In the genomic region with DNA sequence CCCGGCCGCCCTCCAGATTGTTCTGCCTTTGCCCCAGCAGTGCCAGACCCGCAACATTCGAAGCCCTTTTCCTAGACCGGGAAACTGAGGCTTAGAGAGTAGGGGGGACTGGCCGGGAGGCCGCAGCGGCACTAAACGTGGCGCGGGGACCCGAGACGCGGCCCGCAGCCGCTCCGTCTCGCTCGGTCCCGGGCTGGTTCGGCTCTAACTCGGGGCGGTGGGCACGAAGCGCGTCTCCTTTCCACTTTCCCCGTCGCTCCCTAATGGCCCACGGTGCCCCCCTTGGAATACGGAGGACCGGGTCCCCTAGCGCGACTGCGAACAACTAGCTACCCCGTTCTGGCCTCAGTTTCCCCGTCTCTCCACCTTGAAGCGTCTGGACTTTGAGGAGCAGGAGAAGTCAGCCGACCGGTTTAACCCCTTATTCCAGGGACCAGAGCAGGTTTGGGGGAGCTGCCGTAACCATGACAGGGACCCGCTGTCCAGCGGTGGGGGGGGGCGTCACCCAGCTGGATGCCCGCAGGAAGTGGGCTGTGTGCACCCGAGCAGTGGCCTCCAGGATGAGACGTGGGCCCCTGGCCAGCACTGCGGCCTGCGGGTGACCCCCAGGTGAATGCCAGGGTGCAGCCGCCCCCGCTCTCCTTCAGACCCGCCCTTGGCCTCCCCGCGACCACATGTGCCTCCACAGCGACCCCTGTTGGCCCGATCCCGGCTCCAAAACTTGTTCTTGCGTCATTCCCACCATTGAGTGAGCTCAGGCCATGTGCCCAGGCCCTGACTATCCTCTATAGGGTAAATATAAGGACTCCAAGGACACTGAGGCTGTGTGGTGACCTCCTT, we compare ENCODE assay signal across 1 cellular context.
A peak's percentile ranks its signal among the peaks of the same experiment; 100 is the strongest.
TF ChIP-seq lines count a peak whose summit lies in the region.

No MANE protein-coding gene starts in this region.

TF ChIP-seq in HepG2, 621 proteins besides CTCF, POLR2A, EP300 and RAD21 (continued from another document and continues in another):
- TF ChIP-seq ZNF407 (CRISPR knock-in tag; IDR thresholded peaks at IDR 0.05; ENCODE audit: not compliant biosample characterization) (peak; percentile 42), BORCS8-MEF2B (CRISPR knock-in tag; IDR thresholded peaks at IDR 0.05) (peak; percentile 71), TEAD3 (CRISPR knock-in tag; optimal IDR thresholded peaks at IDR 0.05; ENCODE audit: borderline replicate concordance) (peak; percentile 83), ZNF160 (CRISPR knock-in tag; IDR thresholded peaks at IDR 0.05) (peak; percentile 60; the same call in 1 of the 2 replicates), ZNF224 (CRISPR knock-in tag; IDR thresholded peaks at IDR 0.05) (peak; percentile 72; the same call in 1 of the 2 replicates), NONO (IDR thresholded peaks at IDR 0.05) (no peak), NONO (CRISPR knock-in tag; conservative IDR thresholded peaks at IDR 0.05) (peak; percentile 90), DBP (CRISPR knock-in tag; IDR thresholded peaks at IDR 0.05; ENCODE audit: not compliant biosample characterization) (no peak), MED8 (CRISPR knock-in tag; IDR thresholded peaks at IDR 0.05; ENCODE audit: insufficient replicate concordance) (peak; percentile 83), ETV5 (CRISPR knock-in tag; IDR thresholded peaks at IDR 0.05; ENCODE audit: borderline replicate concordance) (peak; percentile 76), ZNF891 (CRISPR knock-in tag; IDR thresholded peaks at IDR 0.05) (peak; percentile 53; the same call in 1 of the 2 replicates), ZNF576 (CRISPR knock-in tag; IDR thresholded peaks at IDR 0.05) (0 out of 2 replicates have a peak, but pooled peaks have one; percentile 49), ZNF333 (CRISPR knock-in tag; IDR thresholded peaks at IDR 0.05; ENCODE audit: borderline replicate concordance) (0 out of 2 replicates have a peak, but pooled peaks have one; percentile 93), GFI1 (CRISPR knock-in tag; IDR thresholded peaks at IDR 0.05; ENCODE audit: borderline replicate concordance) (no peak; the same call in 1 of the 2 replicates), ZNF740 (CRISPR knock-in tag; IDR thresholded peaks at IDR 0.05) (peak; percentile 89), FOSL1 (CRISPR knock-in tag; IDR thresholded peaks at IDR 0.05; ENCODE audit: borderline replicate concordance) (no peak), EEA1 (CRISPR knock-in tag; IDR thresholded peaks at IDR 0.05; ENCODE audit: borderline replicate concordance) (no peak), RFXAP (CRISPR knock-in tag; IDR thresholded peaks at IDR 0.05; ENCODE audit: borderline replicate concordance) (0 out of 2 replicates have a peak, but pooled peaks have one; percentile 24), ZBTB20 (CRISPR knock-in tag; IDR thresholded peaks at IDR 0.05; ENCODE audit: borderline replicate concordance, low read depth) (peak; percentile 90; the same call in 1 of the 2 replicates), HNF4G (IDR thresholded peaks at IDR 0.05; ENCODE audit: borderline replicate concordance, low read depth, low read length) (peak; percentile 10; the same call in 1 of the 2 replicates), HNF4G (CRISPR knock-in tag; IDR thresholded peaks at IDR 0.05; ENCODE audit: borderline replicate concordance, low read depth) (peak; percentile 65; the same call in 1 of the 2 replicates), CENPT (CRISPR knock-in tag; IDR thresholded peaks at IDR 0.05; ENCODE audit: low read depth) (no peak), ARNT (IDR thresholded peaks at IDR 0.05) (no peak), HNRNPLL (IDR thresholded peaks at IDR 0.05; ENCODE audit: low read depth, low read length, poor library complexity, severe bottlenecking) (peak; percentile 50), SMAD3 (CRISPR knock-in tag; IDR thresholded peaks at IDR 0.05) (peak; percentile 85), ZNF251 (CRISPR knock-in tag; IDR thresholded peaks at IDR 0.05) (no peak), ZKSCAN1 (IDR thresholded peaks at IDR 0.05; ENCODE audit: low read length) (peak; percentile 11; the same call in 1 of the 2 replicates), ZNF766 (CRISPR knock-in tag; IDR thresholded peaks at IDR 0.05; ENCODE audit: borderline replicate concordance) (peak; percentile 89; the same call in 1 of the 2 replicates), KAT7 (CRISPR knock-in tag; IDR thresholded peaks at IDR 0.05; ENCODE audit: borderline replicate concordance) (peak; percentile 89; the same call in 1 of the 2 replicates), TFE3 (CRISPR knock-in tag; IDR thresholded peaks at IDR 0.05) (peak; percentile 83), ZNF879 (CRISPR knock-in tag; IDR thresholded peaks at IDR 0.05) (0 out of 2 replicates have a peak, but pooled peaks have one; percentile 23), HDAC6 (IDR thresholded peaks at IDR 0.05; ENCODE audit: low read depth, low read length) (no peak)
- TF ChIP-seq, protein P1, sequence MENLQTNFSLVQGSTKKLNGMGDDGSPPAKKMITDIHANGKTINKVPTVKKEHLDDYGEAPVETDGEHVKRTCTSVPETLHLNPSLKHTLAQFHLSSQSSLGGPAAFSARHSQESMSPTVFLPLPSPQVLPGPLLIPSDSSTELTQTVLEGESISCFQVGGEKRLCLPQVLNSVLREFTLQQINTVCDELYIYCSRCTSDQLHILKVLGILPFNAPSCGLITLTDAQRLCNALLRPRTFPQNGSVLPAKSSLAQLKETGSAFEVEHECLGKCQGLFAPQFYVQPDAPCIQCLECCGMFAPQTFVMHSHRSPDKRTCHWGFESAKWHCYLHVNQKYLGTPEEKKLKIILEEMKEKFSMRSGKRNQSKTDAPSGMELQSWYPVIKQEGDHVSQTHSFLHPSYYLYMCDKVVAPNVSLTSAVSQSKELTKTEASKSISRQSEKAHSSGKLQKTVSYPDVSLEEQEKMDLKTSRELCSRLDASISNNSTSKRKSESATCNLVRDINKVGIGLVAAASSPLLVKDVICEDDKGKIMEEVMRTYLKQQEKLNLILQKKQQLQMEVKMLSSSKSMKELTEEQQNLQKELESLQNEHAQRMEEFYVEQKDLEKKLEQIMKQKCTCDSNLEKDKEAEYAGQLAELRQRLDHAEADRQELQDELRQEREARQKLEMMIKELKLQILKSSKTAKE (CRISPR knock-in tag; IDR thresholded peaks at IDR 0.05; ENCODE audit: borderline replicate concordance) = peak; percentile 80
- TF ChIP-seq, protein P2, sequence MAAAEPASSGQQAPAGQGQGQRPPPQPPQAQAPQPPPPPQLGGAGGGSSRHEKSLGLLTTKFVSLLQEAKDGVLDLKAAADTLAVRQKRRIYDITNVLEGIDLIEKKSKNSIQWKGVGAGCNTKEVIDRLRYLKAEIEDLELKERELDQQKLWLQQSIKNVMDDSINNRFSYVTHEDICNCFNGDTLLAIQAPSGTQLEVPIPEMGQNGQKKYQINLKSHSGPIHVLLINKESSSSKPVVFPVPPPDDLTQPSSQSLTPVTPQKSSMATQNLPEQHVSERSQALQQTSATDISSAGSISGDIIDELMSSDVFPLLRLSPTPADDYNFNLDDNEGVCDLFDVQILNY (CRISPR knock-in tag; conservative IDR thresholded peaks at IDR 0.05) = no peak
- TF ChIP-seq, protein P3, sequence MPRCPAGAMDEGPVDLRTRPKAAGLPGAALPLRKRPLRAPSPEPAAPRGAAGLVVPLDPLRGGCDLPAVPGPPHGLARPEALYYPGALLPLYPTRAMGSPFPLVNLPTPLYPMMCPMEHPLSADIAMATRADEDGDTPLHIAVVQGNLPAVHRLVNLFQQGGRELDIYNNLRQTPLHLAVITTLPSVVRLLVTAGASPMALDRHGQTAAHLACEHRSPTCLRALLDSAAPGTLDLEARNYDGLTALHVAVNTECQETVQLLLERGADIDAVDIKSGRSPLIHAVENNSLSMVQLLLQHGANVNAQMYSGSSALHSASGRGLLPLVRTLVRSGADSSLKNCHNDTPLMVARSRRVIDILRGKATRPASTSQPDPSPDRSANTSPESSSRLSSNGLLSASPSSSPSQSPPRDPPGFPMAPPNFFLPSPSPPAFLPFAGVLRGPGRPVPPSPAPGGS (CRISPR knock-in tag; IDR thresholded peaks at IDR 0.05) = peak; percentile 53
